In genomic region chr10:38355997-38356926, GRCh38 we compare ENCODE assay signal across 8 cellular contexts.
A peak's percentile ranks its signal among the peaks of the same experiment; 100 is the strongest.
DNase-seq lines count a peak whose midpoint lies in the region; ATAC-seq, FAIRE-seq and TF ChIP-seq lines count a peak whose summit lies in the region.
"Not testable (repeated sequence)": the region's sequence is repeated elsewhere in the genome, so short reads cannot be mapped to it uniquely, and the experiment has no call there.

No MANE protein-coding gene starts in this region.

- peak overlapping the region; percentile 88 for H3K27ac Mint-ChIP-seq in stimulated activated naive CD8-positive, alpha-beta T cell treated with anti-CD3 and anti-CD28 coated beads, Interleukin-15, Interleukin-2, amounts not matched to agents 100 ng/mL and 50 ng/mL, for 24 hours

- ATAC-seq in HCT116: peak; percentile 99

- peak; percentile 98 for FAIRE-seq in G401.6 (lab: Jason Lieb, UNC)

- not testable (repeated sequence) for H3K79me2 ChIP-seq in HCT116 (ENCODE audit: insufficient read depth, low read length)

- not testable (repeated sequence) for H3K36me3 ChIP-seq in HCT116 (ENCODE audit: control insufficient read depth in 1 of 2, insufficient read depth in 2 of 2, low read length in 2 of 2); MG63; neuron (ENCODE audit: insufficient read depth, low read length)

- H2AFZ ChIP-seq in HCT116 (ENCODE audit: low read depth, low read length, poor library complexity, severe bottlenecking): peak overlapping the region; percentile 54
- H2AFZ ChIP-seq in neuron (ENCODE audit: low read depth, low read length): not testable (repeated sequence)

- peak overlapping the region; percentile 47 for H3K9ac ChIP-seq in HCT116 (ENCODE audit: low read length)

- H4K20me1 ChIP-seq in HCT116 (ENCODE audit: insufficient read depth): not testable (repeated sequence)

- BruUV-seq in HCT116 (replicated peaks; lab: Mats Ljungman, UMichigan): TSS peak; percentile 74

- TF ChIP-seq RAD21 in HCT116 (IDR thresholded peaks at IDR 0.05; ENCODE audit: low read depth): not testable (repeated sequence)

- H3K4me3 ChIP-seq in HCT116 (replicated peaks in 1 of 2; ENCODE audit: low read depth in 1 of 2, low read length in 2 of 2) (peak overlapping the region; percentile 55 to 58), MG63 (peak overlapping the region; percentile 54), fibroblast of villous mesenchyme (ENCODE audit: low read depth, low read length) (peak overlapping the region; percentile 66), neuron (ENCODE audit: low read length) (peak overlapping the region; percentile 38)

- H3K27me3 Mint-ChIP-seq in stimulated activated naive CD8-positive, alpha-beta T cell treated with anti-CD3 and anti-CD28 coated beads, Interleukin-15, Interleukin-2, amounts not matched to agents 100 ng/mL and 50 ng/mL, for 24 hours: not testable (repeated sequence)

- POLR2A ChIA-PET in HCT116 (lab: Charles Lee): not testable (repeated sequence)

- H3K4me1 Mint-ChIP-seq in stimulated activated naive CD8-positive, alpha-beta T cell treated with anti-CD3 and anti-CD28 coated beads, Interleukin-15, Interleukin-2, amounts not matched to agents 100 ng/mL and 50 ng/mL, for 24 hours (ENCODE audit: low read depth): peaks cover 14% of the 10 kb centered on the region

- not testable (repeated sequence) for H3K36me3 Mint-ChIP-seq in stimulated activated naive CD8-positive, alpha-beta T cell treated with anti-CD3 and anti-CD28 coated beads, Interleukin-15, Interleukin-2, amounts not matched to agents 100 ng/mL and 50 ng/mL, for 24 hours (ENCODE audit: low read depth)

- not testable (repeated sequence) for H3K4me1 ChIP-seq in HCT116 (ENCODE audit: control insufficient read depth in 1 of 2, insufficient read depth in 2 of 2, low read length in 2 of 2); neuron (ENCODE audit: insufficient read depth, low read length)

- peak overlapping the region; percentile 46 for H3K27ac ChIP-seq in HCT116 (ENCODE audit: low read depth, low read length)

- peak overlapping the region; percentile 84 for H3K4me3 Mint-ChIP-seq in stimulated activated naive CD8-positive, alpha-beta T cell treated with anti-CD3 and anti-CD28 coated beads, Interleukin-15, Interleukin-2, amounts not matched to agents 100 ng/mL and 50 ng/mL, for 24 hours

- H3K9me3 Mint-ChIP-seq in stimulated activated naive CD8-positive, alpha-beta T cell treated with anti-CD3 and anti-CD28 coated beads, Interleukin-15, Interleukin-2, amounts not matched to agents 100 ng/mL and 50 ng/mL, for 24 hours: not testable (repeated sequence)

- TF ChIP-seq POLR2A in HCT116 (IDR thresholded peaks at IDR 0.05; ENCODE audit: borderline replicate concordance, extremely low read depth, insufficient read depth, insufficient read length): not testable (repeated sequence)

- RAD21 ChIA-PET in HCT116 (lab: Charles Lee; ENCODE audit: low non-redundant PET in 1 of 2, low total read pairs in 2 of 2, uncharacterized antibody in 2 of 2, unreplicated experiment in 2 of 2): not testable (repeated sequence)

- peak overlapping the region; percentile 84 for H3K4me2 ChIP-seq in HCT116 (ENCODE audit: low read length)

- CTCF ChIA-PET in HCT116 (lab: Charles Lee): not testable (repeated sequence)

- not testable (repeated sequence) for H3K27me3 ChIP-seq in HCT116 (ENCODE audit: insufficient read depth, low read length); MG63; neuron (ENCODE audit: insufficient read depth, low read length)

- intact Hi-C loops in HCT116 (cut with micrococcal nuclease): not testable (repeated sequence)

- DNase-seq in HCT116 (ENCODE audit: low read depth, low spot score) (peak; percentile 24), MG63 (peak; percentile 75), SIG-M5 treated with dmso at 0.1 percent for 504 hours (lab: John Stamatoyannopoulos, UW; ENCODE audit: unreplicated experiment) (peak; percentile 28), activated gamma-delta T cell treated with Interleukin-2 at 50 U/mL for 16 hours (peak; percentile 69), fibroblast of villous mesenchyme (ENCODE audit: low read depth) (peak; percentile 69)

- not testable (repeated sequence) for H3K9me2 ChIP-seq in HCT116 (ENCODE audit: insufficient read depth)

- not testable (repeated sequence) for H3K9me3 ChIP-seq in HCT116 (ENCODE audit: control insufficient read depth in 1 of 2, insufficient read depth in 1 of 2, low read depth in 1 of 2, low read length in 2 of 2); MG63; neuron (ENCODE audit: low read length)

- TF ChIP-seq CTCF in HCT116 (IDR thresholded peaks at IDR 0.05 in 2 of 3, conservative IDR thresholded peaks at IDR 0.05 in 1 of 3; ENCODE audit: borderline replicate concordance in 1 of 3, insufficient read depth in 1 of 3, low read depth in 2 of 3, low read length in 2 of 3); fibroblast of villous mesenchyme (IDR thresholded peaks at IDR 0.05; ENCODE audit: insufficient read depth, low read depth, low read length): not testable (repeated sequence)

TF ChIP-seq in HCT116, 20 proteins besides CTCF, POLR2A, EP300 and RAD21:
- TF ChIP-seq POLR2AphosphoS5 (IDR thresholded peaks at IDR 0.05; ENCODE audit: low read depth, low read length): peak; percentile 29; the same call in 1 of the 2 replicates

Comparison
In these comparisons a context has a peak if more than half of its experiments do, and no peak if none do; other contexts are left out.
1. Peak in every context shown above with its lines: DNase-seq, ATAC-seq, H3K4me3 ChIP-seq and H3K27ac ChIP-seq.
2. DNase-seq: peak in every context shown above with its lines; median percentile 75 in MG63; 69 in activated gamma-delta T cell treated with Interleukin-2 at 50 U/mL for 16 hours; 69 in fibroblast of villous mesenchyme; 28 in SIG-M5 treated with dmso at 0.1 percent for 504 hours; 24 in HCT116.